ENCODE assay signal across 2 cellular contexts in the genomic region with DNA sequence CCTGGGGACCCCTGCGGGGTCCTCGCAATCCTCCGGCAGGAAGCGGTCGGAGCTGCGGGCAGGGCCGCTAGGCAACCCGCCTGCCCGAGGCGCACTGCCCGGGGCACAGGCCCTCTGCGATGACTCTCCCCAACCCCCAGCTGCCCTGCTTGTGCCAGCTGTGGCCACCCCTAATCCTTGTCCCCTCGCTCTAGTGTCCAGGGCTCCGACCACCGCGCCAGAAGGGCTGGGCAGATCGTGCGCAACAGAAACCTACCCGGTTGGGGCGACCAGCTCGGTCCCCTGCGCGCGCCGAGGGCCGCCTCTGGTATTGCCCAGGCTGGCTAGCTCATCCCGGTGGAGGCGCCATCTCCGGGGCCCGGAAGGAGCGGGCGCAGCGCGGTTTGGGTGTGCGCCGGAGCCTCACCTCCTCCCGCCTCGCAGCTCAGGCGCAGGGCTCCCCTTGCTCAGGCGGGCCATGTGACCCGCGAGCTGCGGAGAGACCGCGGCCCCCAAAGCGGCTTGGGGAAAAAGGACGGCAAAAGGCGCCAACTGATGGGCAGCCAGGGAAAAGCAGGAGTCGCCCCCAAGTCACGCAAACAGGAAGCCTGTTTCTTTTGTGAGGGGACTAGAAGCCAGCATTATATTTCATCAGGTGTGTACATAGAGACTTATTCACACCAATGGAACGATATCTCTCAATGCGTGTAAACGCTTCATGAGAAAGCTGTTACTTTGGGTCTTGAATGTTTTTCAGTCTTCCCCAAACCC.
A peak's percentile ranks its signal among the peaks of the same experiment; 100 is the strongest.
TF ChIP-seq lines count a peak whose summit lies in the region.

No MANE protein-coding gene starts in this region.

TF ChIP-seq in H1, 55 proteins besides CTCF, POLR2A, EP300 and RAD21 (continues in another document):
- TF ChIP-seq RNF2 (IDR thresholded peaks at IDR 0.05; ENCODE audit: borderline replicate concordance, low read depth, low read length, missing control alignments, poor library complexity, severe bottlenecking) (peak; percentile 60), SIX5 (IDR thresholded peaks at IDR 0.05; ENCODE audit: low read depth, low read length) (no peak), TAF1 (IDR thresholded peaks at IDR 0.05; ENCODE audit: low read depth, low read length) (peak; percentile 85), JUND (IDR thresholded peaks at IDR 0.05; ENCODE audit: low read length) (0 out of 2 replicates have a peak, but pooled peaks have one; percentile 14), POLR2AphosphoS5 (IDR thresholded peaks at IDR 0.05; ENCODE audit: low read depth, low read length) (peak; percentile 79), TAF7 (optimal IDR thresholded peaks at IDR 0.05; ENCODE audit: borderline replicate concordance, low read depth, low read length) (peak; percentile 80), TBP (IDR thresholded peaks at IDR 0.05; ENCODE audit: low read depth, low read length) (peak; percentile 66; the same call in 1 of the 2 replicates), RBBP5 (IDR thresholded peaks at IDR 0.05; ENCODE audit: borderline replicate concordance, low read depth, low read length) (peak; percentile 89; the same call in 1 of the 2 replicates), NRF1 (IDR thresholded peaks at IDR 0.05; ENCODE audit: low read depth, low read length) (no peak), YY1 (IDR thresholded peaks at IDR 0.05; ENCODE audit: low read depth, low read length) (peak; percentile 47; the same call in 1 of the 2 replicates)
- TF ChIP-seq, protein P1, sequence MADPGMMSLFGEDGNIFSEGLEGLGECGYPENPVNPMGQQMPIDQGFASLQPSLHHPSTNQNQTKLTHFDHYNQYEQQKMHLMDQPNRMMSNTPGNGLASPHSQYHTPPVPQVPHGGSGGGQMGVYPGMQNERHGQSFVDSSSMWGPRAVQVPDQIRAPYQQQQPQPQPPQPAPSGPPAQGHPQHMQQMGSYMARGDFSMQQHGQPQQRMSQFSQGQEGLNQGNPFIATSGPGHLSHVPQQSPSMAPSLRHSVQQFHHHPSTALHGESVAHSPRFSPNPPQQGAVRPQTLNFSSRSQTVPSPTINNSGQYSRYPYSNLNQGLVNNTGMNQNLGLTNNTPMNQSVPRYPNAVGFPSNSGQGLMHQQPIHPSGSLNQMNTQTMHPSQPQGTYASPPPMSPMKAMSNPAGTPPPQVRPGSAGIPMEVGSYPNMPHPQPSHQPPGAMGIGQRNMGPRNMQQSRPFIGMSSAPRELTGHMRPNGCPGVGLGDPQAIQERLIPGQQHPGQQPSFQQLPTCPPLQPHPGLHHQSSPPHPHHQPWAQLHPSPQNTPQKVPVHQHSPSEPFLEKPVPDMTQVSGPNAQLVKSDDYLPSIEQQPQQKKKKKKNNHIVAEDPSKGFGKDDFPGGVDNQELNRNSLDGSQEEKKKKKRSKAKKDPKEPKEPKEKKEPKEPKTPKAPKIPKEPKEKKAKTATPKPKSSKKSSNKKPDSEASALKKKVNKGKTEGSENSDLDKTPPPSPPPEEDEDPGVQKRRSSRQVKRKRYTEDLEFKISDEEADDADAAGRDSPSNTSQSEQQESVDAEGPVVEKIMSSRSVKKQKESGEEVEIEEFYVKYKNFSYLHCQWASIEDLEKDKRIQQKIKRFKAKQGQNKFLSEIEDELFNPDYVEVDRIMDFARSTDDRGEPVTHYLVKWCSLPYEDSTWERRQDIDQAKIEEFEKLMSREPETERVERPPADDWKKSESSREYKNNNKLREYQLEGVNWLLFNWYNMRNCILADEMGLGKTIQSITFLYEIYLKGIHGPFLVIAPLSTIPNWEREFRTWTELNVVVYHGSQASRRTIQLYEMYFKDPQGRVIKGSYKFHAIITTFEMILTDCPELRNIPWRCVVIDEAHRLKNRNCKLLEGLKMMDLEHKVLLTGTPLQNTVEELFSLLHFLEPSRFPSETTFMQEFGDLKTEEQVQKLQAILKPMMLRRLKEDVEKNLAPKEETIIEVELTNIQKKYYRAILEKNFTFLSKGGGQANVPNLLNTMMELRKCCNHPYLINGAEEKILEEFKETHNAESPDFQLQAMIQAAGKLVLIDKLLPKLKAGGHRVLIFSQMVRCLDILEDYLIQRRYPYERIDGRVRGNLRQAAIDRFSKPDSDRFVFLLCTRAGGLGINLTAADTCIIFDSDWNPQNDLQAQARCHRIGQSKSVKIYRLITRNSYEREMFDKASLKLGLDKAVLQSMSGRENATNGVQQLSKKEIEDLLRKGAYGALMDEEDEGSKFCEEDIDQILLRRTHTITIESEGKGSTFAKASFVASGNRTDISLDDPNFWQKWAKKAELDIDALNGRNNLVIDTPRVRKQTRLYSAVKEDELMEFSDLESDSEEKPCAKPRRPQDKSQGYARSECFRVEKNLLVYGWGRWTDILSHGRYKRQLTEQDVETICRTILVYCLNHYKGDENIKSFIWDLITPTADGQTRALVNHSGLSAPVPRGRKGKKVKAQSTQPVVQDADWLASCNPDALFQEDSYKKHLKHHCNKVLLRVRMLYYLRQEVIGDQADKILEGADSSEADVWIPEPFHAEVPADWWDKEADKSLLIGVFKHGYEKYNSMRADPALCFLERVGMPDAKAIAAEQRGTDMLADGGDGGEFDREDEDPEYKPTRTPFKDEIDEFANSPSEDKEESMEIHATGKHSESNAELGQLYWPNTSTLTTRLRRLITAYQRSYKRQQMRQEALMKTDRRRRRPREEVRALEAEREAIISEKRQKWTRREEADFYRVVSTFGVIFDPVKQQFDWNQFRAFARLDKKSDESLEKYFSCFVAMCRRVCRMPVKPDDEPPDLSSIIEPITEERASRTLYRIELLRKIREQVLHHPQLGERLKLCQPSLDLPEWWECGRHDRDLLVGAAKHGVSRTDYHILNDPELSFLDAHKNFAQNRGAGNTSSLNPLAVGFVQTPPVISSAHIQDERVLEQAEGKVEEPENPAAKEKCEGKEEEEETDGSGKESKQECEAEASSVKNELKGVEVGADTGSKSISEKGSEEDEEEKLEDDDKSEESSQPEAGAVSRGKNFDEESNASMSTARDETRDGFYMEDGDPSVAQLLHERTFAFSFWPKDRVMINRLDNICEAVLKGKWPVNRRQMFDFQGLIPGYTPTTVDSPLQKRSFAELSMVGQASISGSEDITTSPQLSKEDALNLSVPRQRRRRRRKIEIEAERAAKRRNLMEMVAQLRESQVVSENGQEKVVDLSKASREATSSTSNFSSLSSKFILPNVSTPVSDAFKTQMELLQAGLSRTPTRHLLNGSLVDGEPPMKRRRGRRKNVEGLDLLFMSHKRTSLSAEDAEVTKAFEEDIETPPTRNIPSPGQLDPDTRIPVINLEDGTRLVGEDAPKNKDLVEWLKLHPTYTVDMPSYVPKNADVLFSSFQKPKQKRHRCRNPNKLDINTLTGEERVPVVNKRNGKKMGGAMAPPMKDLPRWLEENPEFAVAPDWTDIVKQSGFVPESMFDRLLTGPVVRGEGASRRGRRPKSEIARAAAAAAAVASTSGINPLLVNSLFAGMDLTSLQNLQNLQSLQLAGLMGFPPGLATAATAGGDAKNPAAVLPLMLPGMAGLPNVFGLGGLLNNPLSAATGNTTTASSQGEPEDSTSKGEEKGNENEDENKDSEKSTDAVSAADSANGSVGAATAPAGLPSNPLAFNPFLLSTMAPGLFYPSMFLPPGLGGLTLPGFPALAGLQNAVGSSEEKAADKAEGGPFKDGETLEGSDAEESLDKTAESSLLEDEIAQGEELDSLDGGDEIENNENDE (IDR thresholded peaks at IDR 0.05; ENCODE audit: insufficient replicate concordance, low read length), result peak; percentile 39
- TF ChIP-seq, protein P2, sequence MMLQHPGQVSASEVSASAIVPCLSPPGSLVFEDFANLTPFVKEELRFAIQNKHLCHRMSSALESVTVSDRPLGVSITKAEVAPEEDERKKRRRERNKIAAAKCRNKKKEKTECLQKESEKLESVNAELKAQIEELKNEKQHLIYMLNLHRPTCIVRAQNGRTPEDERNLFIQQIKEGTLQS (IDR thresholded peaks at IDR 0.05; ENCODE audit: insufficient read depth, low read depth, low read length), result peak; percentile 71
- TF ChIP-seq, protein P3, sequence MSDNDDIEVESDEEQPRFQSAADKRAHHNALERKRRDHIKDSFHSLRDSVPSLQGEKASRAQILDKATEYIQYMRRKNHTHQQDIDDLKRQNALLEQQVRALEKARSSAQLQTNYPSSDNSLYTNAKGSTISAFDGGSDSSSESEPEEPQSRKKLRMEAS (IDR thresholded peaks at IDR 0.05), result peak; percentile 95

TF ChIP-seq in HepG2, 621 proteins besides CTCF, POLR2A, EP300 and RAD21 (continues in another document):
- TF ChIP-seq MAFG (CRISPR knock-in tag; IDR thresholded peaks at IDR 0.05), result no peak
- TF ChIP-seq, protein P4, sequence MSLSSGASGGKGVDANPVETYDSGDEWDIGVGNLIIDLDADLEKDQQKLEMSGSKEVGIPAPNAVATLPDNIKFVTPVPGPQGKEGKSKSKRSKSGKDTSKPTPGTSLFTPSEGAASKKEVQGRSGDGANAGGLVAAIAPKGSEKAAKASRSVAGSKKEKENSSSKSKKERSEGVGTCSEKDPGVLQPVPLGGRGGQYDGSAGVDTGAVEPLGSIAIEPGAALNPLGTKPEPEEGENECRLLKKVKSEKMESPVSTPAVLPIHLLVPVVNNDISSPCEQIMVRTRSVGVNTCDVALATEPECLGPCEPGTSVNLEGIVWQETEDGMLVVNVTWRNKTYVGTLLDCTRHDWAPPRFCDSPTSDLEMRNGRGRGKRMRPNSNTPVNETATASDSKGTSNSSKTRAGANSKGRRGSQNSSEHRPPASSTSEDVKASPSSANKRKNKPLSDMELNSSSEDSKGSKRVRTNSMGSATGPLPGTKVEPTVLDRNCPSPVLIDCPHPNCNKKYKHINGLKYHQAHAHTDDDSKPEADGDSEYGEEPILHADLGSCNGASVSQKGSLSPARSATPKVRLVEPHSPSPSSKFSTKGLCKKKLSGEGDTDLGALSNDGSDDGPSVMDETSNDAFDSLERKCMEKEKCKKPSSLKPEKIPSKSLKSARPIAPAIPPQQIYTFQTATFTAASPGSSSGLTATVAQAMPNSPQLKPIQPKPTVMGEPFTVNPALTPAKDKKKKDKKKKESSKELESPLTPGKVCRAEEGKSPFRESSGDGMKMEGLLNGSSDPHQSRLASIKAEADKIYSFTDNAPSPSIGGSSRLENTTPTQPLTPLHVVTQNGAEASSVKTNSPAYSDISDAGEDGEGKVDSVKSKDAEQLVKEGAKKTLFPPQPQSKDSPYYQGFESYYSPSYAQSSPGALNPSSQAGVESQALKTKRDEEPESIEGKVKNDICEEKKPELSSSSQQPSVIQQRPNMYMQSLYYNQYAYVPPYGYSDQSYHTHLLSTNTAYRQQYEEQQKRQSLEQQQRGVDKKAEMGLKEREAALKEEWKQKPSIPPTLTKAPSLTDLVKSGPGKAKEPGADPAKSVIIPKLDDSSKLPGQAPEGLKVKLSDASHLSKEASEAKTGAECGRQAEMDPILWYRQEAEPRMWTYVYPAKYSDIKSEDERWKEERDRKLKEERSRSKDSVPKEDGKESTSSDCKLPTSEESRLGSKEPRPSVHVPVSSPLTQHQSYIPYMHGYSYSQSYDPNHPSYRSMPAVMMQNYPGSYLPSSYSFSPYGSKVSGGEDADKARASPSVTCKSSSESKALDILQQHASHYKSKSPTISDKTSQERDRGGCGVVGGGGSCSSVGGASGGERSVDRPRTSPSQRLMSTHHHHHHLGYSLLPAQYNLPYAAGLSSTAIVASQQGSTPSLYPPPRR (CRISPR knock-in tag; IDR thresholded peaks at IDR 0.05; ENCODE audit: borderline replicate concordance), result no peak
- TF ChIP-seq ZNF501 (CRISPR knock-in tag; IDR thresholded peaks at IDR 0.05), result no peak
- no peak for TF ChIP-seq ZNF564 (CRISPR knock-in tag; IDR thresholded peaks at IDR 0.05)
- TF ChIP-seq ZFP41 (CRISPR knock-in tag; IDR thresholded peaks at IDR 0.05; ENCODE audit: borderline replicate concordance), result no peak
- TF ChIP-seq, protein P5, sequence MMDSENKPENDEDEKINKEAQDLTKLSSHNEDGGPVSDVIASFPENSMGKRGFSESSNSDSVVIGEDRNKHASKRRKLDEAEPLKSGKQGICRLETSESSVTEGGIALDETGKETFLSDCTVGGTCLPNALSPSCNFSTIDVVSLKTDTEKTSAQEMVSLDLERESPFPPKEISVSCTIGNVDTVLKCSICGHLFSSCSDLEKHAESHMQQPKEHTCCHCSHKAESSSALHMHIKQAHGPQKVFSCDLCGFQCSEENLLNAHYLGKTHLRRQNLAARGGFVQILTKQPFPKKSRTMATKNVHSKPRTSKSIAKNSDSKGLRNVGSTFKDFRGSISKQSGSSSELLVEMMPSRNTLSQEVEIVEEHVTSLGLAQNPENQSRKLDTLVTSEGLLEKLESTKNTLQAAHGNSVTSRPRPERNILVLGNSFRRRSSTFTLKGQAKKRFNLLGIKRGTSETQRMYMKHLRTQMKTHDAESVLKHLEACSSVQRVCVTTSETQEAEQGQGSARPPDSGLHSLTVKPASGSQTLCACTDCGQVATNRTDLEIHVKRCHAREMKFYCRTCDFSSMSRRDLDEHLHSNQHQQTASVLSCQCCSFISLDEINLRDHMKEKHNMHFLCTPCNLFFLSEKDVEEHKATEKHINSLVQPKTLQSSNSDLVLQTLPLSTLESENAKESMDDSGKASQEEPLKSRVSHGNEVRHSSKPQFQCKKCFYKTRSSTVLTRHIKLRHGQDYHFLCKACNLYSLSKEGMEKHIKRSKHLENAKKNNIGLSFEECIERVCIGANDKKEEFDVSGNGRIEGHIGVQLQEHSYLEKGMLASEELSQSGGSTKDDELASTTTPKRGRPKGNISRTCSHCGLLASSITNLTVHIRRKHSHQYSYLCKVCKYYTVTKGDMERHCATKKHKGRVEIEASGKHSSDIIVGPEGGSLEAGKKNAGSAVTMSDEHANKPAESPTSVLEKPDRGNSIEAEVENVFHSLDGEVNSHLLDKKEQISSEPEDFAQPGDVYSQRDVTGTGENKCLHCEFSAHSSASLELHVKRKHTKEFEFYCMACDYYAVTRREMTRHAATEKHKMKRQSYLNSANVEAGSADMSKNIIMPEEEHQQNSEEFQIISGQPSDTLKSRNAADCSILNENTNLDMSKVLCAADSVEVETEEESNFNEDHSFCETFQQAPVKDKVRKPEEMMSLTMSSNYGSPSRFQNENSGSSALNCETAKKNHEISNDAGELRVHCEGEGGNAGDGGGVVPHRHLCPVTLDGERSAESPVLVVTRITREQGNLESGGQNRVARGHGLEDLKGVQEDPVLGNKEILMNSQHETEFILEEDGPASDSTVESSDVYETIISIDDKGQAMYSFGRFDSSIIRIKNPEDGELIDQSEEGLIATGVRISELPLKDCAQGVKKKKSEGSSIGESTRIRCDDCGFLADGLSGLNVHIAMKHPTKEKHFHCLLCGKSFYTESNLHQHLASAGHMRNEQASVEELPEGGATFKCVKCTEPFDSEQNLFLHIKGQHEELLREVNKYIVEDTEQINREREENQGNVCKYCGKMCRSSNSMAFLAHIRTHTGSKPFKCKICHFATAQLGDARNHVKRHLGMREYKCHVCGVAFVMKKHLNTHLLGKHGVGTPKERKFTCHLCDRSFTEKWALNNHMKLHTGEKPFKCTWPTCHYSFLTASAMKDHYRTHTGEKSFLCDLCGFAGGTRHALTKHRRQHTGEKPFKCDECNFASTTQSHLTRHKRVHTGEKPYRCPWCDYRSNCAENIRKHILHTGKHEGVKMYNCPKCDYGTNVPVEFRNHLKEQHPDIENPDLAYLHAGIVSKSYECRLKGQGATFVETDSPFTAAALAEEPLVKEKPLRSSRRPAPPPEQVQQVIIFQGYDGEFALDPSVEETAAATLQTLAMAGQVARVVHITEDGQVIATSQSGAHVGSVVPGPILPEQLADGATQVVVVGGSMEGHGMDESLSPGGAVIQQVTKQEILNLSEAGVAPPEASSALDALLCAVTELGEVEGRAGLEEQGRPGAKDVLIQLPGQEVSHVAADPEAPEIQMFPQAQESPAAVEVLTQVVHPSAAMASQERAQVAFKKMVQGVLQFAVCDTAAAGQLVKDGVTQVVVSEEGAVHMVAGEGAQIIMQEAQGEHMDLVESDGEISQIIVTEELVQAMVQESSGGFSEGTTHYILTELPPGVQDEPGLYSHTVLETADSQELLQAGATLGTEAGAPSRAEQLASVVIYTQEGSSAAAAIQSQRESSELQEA (CRISPR knock-in tag; IDR thresholded peaks at IDR 0.05; ENCODE audit: not compliant biosample characterization), result no peak
- no peak for TF ChIP-seq CHCHD3 (CRISPR knock-in tag; IDR thresholded peaks at IDR 0.05)
- no peak for TF ChIP-seq ZNF547 (CRISPR knock-in tag; IDR thresholded peaks at IDR 0.05)
- TF ChIP-seq ZMYM2 (CRISPR knock-in tag; IDR thresholded peaks at IDR 0.05), result no peak
